1 cellular context compared by ENCODE assay signal in the genomic region with DNA sequence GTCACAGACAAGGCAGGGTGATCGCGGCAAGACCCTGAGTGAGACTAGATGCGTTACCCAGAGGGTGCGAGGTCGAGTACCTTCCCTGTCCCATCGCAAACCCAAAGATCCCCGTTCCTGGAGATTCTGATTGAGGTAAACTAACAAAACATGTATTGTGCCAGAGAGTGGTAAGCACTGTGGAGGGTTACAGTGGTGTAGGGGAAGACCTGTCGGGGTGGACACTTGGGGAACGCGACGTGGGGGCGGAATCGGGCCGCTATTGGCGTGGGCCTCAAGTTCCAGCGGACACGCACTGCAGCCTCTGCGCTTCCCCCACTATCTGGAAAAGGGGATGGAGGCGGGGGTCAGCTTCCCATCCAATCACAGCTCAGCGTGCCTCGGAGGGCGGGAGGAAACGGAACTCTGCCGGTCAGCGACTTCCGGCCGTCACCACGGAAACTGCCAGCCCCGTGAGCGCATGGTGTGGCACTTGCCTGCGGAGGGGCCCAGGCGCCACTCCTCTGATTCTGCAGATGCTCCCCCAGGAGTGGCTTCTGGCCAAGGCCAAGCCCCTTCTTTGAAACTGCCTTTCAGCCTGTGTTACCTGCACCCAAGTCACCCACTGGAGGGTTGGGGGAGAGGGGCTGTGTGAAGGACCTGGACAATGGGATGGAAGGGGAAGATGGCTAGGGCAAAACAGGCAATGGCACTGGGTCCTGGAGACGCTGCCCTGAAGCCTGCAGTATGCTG.
TF ChIP-seq lines count a peak whose summit lies in the region.

No MANE protein-coding gene starts in this region.

TF ChIP-seq in HEK293, 187 proteins besides CTCF, POLR2A, EP300 and RAD21 (continued from another document and continues in another):
- no peak for TF ChIP-seq PBX3 (CRISPR knock-in tag; IDR thresholded peaks at IDR 0.05)
- no peak for TF ChIP-seq ZNF830 (tag by site-specific recombination; IDR thresholded peaks at IDR 0.05; ENCODE audit: low read depth)
- no peak for TF ChIP-seq ZNF654 (tag by site-specific recombination; IDR thresholded peaks at IDR 0.05; ENCODE audit: low read depth)
- TF ChIP-seq, protein P1, sequence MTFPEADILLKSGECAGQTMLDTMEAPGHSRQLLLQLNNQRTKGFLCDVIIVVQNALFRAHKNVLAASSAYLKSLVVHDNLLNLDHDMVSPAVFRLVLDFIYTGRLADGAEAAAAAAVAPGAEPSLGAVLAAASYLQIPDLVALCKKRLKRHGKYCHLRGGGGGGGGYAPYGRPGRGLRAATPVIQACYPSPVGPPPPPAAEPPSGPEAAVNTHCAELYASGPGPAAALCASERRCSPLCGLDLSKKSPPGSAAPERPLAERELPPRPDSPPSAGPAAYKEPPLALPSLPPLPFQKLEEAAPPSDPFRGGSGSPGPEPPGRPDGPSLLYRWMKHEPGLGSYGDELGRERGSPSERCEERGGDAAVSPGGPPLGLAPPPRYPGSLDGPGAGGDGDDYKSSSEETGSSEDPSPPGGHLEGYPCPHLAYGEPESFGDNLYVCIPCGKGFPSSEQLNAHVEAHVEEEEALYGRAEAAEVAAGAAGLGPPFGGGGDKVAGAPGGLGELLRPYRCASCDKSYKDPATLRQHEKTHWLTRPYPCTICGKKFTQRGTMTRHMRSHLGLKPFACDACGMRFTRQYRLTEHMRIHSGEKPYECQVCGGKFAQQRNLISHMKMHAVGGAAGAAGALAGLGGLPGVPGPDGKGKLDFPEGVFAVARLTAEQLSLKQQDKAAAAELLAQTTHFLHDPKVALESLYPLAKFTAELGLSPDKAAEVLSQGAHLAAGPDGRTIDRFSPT (tag by site-specific recombination; IDR thresholded peaks at IDR 0.05), result peak; percentile 90
- 0 out of 2 replicates have a peak, but pooled peaks have one; percentile 4 for TF ChIP-seq ZNF513 (tag by site-specific recombination; IDR thresholded peaks at IDR 0.05)
- no peak; the same call in 1 of the 2 replicates for TF ChIP-seq HOXC10 (CRISPR knock-in tag; IDR thresholded peaks at IDR 0.05)
- TF ChIP-seq ZNF473 (tag by site-specific recombination; IDR thresholded peaks at IDR 0.05), result no peak
- TF ChIP-seq ZNF501 (tag by site-specific recombination; IDR thresholded peaks at IDR 0.05), result peak; percentile 93
- TF ChIP-seq ZNF777 (tag by site-specific recombination; IDR thresholded peaks at IDR 0.05; ENCODE audit: borderline replicate concordance), result peak; percentile 51; the same call in 1 of the 2 replicates
- no peak for TF ChIP-seq OSR2 (tag by site-specific recombination; IDR thresholded peaks at IDR 0.05)
- TF ChIP-seq MZF1 (tag by site-specific recombination; IDR thresholded peaks at IDR 0.05; ENCODE audit: borderline replicate concordance), result peak; percentile 96
- TF ChIP-seq ZNF398 (tag by site-specific recombination; IDR thresholded peaks at IDR 0.05), result peak; percentile 80
- TF ChIP-seq, protein P2, sequence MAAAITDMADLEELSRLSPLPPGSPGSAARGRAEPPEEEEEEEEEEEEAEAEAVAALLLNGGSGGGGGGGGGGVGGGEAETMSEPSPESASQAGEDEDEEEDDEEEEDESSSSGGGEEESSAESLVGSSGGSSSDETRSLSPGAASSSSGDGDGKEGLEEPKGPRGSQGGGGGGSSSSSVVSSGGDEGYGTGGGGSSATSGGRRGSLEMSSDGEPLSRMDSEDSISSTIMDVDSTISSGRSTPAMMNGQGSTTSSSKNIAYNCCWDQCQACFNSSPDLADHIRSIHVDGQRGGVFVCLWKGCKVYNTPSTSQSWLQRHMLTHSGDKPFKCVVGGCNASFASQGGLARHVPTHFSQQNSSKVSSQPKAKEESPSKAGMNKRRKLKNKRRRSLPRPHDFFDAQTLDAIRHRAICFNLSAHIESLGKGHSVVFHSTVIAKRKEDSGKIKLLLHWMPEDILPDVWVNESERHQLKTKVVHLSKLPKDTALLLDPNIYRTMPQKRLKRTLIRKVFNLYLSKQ (tag by site-specific recombination; IDR thresholded peaks at IDR 0.05; ENCODE audit: borderline replicate concordance), result no peak
- no peak for TF ChIP-seq ZBTB49 (tag by site-specific recombination; IDR thresholded peaks at IDR 0.05; ENCODE audit: low read depth)
- no peak for TF ChIP-seq ZNF184 (tag by site-specific recombination; IDR thresholded peaks at IDR 0.05)
- TF ChIP-seq TRIM28 (IDR thresholded peaks at IDR 0.05; ENCODE audit: borderline replicate concordance, low read length), result no peak
- TF ChIP-seq ZNF140 (tag by site-specific recombination; IDR thresholded peaks at IDR 0.05), result no peak
- TF ChIP-seq REST (tag by site-specific recombination; IDR thresholded peaks at IDR 0.05), result no peak
- TF ChIP-seq ZNF112 (tag by site-specific recombination; IDR thresholded peaks at IDR 0.05), result no peak
- peak; percentile 91 for TF ChIP-seq EGR2 (tag by site-specific recombination; IDR thresholded peaks at IDR 0.05; ENCODE audit: low read depth)
- peak; percentile 60; the same call in 1 of the 2 replicates for TF ChIP-seq GLIS1 (tag by site-specific recombination; IDR thresholded peaks at IDR 0.05)
- peak; percentile 84 for TF ChIP-seq ZNF2 (tag by site-specific recombination; IDR thresholded peaks at IDR 0.05)
- no peak; the same call in 1 of the 2 replicates for TF ChIP-seq ZNF629 (tag by site-specific recombination; IDR thresholded peaks at IDR 0.05)
- no peak for TF ChIP-seq ZNF707 (tag by site-specific recombination; IDR thresholded peaks at IDR 0.05)
- peak; percentile 59; the same call in 1 of the 2 replicates for TF ChIP-seq ZSCAN4 (tag by site-specific recombination; IDR thresholded peaks at IDR 0.05)
- TF ChIP-seq ZNF433 (tag by site-specific recombination; IDR thresholded peaks at IDR 0.05; ENCODE audit: low read depth), result no peak
- TF ChIP-seq ZNF366 (tag by site-specific recombination; conservative IDR thresholded peaks at IDR 0.05), result peak; percentile 96
- TF ChIP-seq ZNF211 (tag by site-specific recombination; IDR thresholded peaks at IDR 0.05; ENCODE audit: low read depth), result no peak
- no peak for TF ChIP-seq ZNF155 (tag by site-specific recombination; IDR thresholded peaks at IDR 0.05)
- TF ChIP-seq ZBTB7A (tag by site-specific recombination; IDR thresholded peaks at IDR 0.05; ENCODE audit: low read depth), result no peak
- TF ChIP-seq, protein P3, sequence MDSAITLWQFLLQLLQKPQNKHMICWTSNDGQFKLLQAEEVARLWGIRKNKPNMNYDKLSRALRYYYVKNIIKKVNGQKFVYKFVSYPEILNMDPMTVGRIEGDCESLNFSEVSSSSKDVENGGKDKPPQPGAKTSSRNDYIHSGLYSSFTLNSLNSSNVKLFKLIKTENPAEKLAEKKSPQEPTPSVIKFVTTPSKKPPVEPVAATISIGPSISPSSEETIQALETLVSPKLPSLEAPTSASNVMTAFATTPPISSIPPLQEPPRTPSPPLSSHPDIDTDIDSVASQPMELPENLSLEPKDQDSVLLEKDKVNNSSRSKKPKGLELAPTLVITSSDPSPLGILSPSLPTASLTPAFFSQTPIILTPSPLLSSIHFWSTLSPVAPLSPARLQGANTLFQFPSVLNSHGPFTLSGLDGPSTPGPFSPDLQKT (IDR thresholded peaks at IDR 0.05; ENCODE audit: borderline replicate concordance, low read depth, low read length), result no peak; the same call in 1 of the 2 replicates
- no peak for TF ChIP-seq ZNF174 (tag by site-specific recombination; IDR thresholded peaks at IDR 0.05)
- no peak for TF ChIP-seq ZNF138 (tag by site-specific recombination; IDR thresholded peaks at IDR 0.05; ENCODE audit: borderline replicate concordance)
- peak; percentile 86 for TF ChIP-seq ZNF580 (tag by site-specific recombination; IDR thresholded peaks at IDR 0.05)
